Comparison of ENCODE assay signal across 11 cellular contexts in the genomic region with DNA sequence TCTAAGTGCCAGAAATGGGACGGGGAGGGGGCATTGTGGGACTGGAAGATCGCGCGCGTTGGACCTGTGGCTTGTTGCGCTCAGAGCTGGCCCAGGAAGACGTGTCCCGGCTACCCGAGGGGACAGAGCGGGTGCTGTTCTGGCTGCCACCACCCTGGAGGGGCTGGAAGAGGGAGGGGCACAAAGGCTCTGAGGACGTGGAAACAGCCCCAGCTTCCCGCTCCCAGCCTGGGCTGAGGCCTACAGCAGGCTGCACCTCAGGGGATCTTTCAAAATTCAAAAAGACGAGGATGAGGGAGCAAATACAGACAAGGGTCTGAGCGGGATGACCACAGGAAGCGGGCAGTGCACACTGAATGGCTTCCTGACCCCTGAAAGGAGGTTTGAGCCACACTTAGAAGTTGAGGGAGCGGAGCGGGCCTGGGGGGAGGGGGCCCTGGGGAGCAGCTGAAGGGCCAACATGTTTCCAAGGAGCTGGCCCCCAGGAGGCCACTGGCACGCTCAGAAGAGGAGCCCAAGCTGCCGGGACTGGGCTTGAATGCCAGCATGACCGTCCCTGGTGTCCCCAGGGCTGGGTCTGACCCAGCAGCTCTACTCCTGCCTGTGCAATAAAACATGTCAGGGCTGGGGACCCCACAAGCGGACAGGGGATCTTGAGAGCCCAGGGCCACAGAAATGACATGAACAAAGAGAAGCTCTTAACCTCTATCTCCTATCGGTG. TPM values are rescaled to one million over a fixed set of nuclear protein-coding genes. Genes with fewer than 3 reads are reported as not detected.
DNase-seq lines count a peak whose midpoint lies in the region; ATAC-seq and TF ChIP-seq lines count a peak whose summit lies in the region.
"Had no signal": no experiment of that assay in that cellular context is flagged by ENCODE, and none has a peak within 500 bp of the region (broad histone marks: within the 10 kb centered on the region; RNA-seq: fewer than 3 reads in every experiment).

No MANE protein-coding gene starts in this region.

- H3K4me3 Mint-ChIP-seq in brain (peak overlapping the region in 3 of 5 experiments; percentile 3 to 49 (median 49)), type B pancreatic cell (peak overlapping the region; percentile 68)

- intact Hi-C loops in heart right ventricle (cut with DNase I): no loop called here
- intact Hi-C loops in left ventricle myocardium superior (cut with micrococcal nuclease): no loop called here

- H3K36me3 Mint-ChIP-seq in brain (no peaks in the 10 kb centered on the region), type B pancreatic cell (peaks cover 5% of the 10 kb centered on the region)

- H3K9me3 Mint-ChIP-seq in brain: peaks cover 0 to 4% (median 0%) of the 10 kb centered on the region in 5 experiments
- no peaks in the 10 kb centered on the region for H3K9me3 Mint-ChIP-seq in type B pancreatic cell

- DNase-seq in heart right ventricle: no peak
- no peak for DNase-seq in left ventricle myocardium superior
- DNase-seq in type B pancreatic cell (ENCODE audit: extremely low spot score, unreplicated experiment): no peak
- no peak for DNase-seq in activated effector memory CD4-positive, alpha-beta T cell treated with Interleukin-2 at 50 U/mL for 16 hours
- no peak for DNase-seq in DMS114 treated with DMSO at 0.1 percent for 48 hours (lab: John Stamatoyannopoulos, UW; ENCODE audit: unreplicated experiment)
- DNase-seq: NCI-H1105 treated with DMSO at 0.1 percent for 48 hours had no signal

- H3K27me3 Mint-ChIP-seq in brain (peaks cover 56% of the 10 kb centered on the region), type B pancreatic cell (peaks cover 40% of the 10 kb centered on the region)

- peaks cover 0 to 40% (median 23%) of the 10 kb centered on the region in 7 donors for H3K27me3 ChIP-seq in heart right ventricle
- H3K27me3 ChIP-seq: adrenal gland had no signal

- H3K9me3 ChIP-seq in heart right ventricle: no peaks in the 10 kb centered on the region
- H3K9me3 ChIP-seq in mesodermal cell (ENCODE audit: control insufficient read depth, low read length): no peaks in the 10 kb centered on the region
- H3K9me3 ChIP-seq: adrenal gland had no signal

- H3K4me1 ChIP-seq in heart right ventricle: peaks cover 0 to 21% (median 10%) of the 10 kb centered on the region in 9 donors
- H3K4me1 ChIP-seq in mesodermal cell (ENCODE audit: control insufficient read depth, insufficient read depth, low read length, poor library complexity, severe bottlenecking): no peaks in the 10 kb centered on the region

- H3K4me3 ChIP-seq in heart right ventricle (peak overlapping the region; percentile 35 to 71 (median 60)), mesodermal cell (ENCODE audit: extremely low read depth, insufficient read depth, low read length, poor library complexity, severe bottlenecking) (peak overlapping the region; percentile 20)

- ATAC-seq in heart right ventricle (peak in 2 of 8 donors; percentile 16 to 18), left ventricle myocardium superior (no peak), GM19035 (IDR thresholded peaks at IDR 0.05; ENCODE audit: unreplicated experiment) (no peak)

- no peak overlapping the region for H3K27ac ChIP-seq in heart right ventricle
- no peak overlapping the region for H3K27ac ChIP-seq in mesodermal cell (ENCODE audit: low read depth, low read length, severe bottlenecking)
- H3K27ac ChIP-seq: adrenal gland, C4-2B had no signal

- H3K27ac Mint-ChIP-seq in brain (no peak overlapping the region), type B pancreatic cell (no peak overlapping the region)

- no peaks in the 10 kb centered on the region for H3K4me1 Mint-ChIP-seq in brain
- peaks cover 4% of the 10 kb centered on the region for H3K4me1 Mint-ChIP-seq in type B pancreatic cell (ENCODE audit: unreplicated experiment)

- H3K36me3 ChIP-seq in heart right ventricle (no peaks in the 10 kb centered on the region), mesodermal cell (ENCODE audit: control insufficient read depth, insufficient read depth, low read length) (no peaks in the 10 kb centered on the region)
- H3K36me3 ChIP-seq: adrenal gland had no signal

- 65 to 72% methylated on average over 20 to 22 of the region's 22 CpGs for WGBS in heart right ventricle, 2 donors
- WGBS in mesodermal cell (ENCODE audit: insufficient coverage in 2 of 2), 2 experiments: 89 to 91% methylated on average over 17 to 22 of the region's 22 CpGs

- no peak for TF ChIP-seq CTCF in heart right ventricle (IDR thresholded peaks at IDR 0.05)
- no peak for TF ChIP-seq CTCF in brain (conservative IDR thresholded peaks at IDR 0.05)
- TF ChIP-seq CTCF in type B pancreatic cell (conservative IDR thresholded peaks at IDR 0.05): no peak

RNA-seq across cellular contexts. Expression of gene OXT, which starts 1.3 kb away (rescaled TPM):
- 1 to 10 TPM in 1 of 10 donors, under 1 TPM in 2, not detected in 7; 0.56 to 1.3 (median 0.59) TPM for total RNA-seq in heart right ventricle
- polyA plus RNA-seq in heart right ventricle: under 1 TPM in 1 of 2 donors, not detected in 1; 0.35 TPM
- not detected for total RNA-seq in left ventricle myocardium superior
- not detected for polyA plus RNA-seq in brain (ENCODE audit: insufficient read depth, low read depth, low replicate concordance)
- polyA plus RNA-seq in mesodermal cell (2013, experiment 1 of 2): 0.96 TPM
- polyA plus RNA-seq in mesodermal cell (2013, experiment 2 of 2): not detected
- 1.2 TPM in 1 of 2 replicates, not detected in the other for total RNA-seq in type B pancreatic cell (ENCODE audit: low replicate concordance)

RNA-seq across cellular contexts. Expression of gene AVP, which starts 11.8 kb away (rescaled TPM):
- total RNA-seq in heart right ventricle (not detected), left ventricle myocardium superior (not detected), type B pancreatic cell (ENCODE audit: low replicate concordance) (not detected in 2 replicates)
- polyA plus RNA-seq in heart right ventricle (not detected), brain (ENCODE audit: insufficient read depth, low read depth, low replicate concordance) (1,079 TPM)
- not detected for polyA plus RNA-seq in mesodermal cell (2013, experiment 1 of 2)
- polyA plus RNA-seq in mesodermal cell (2013, experiment 2 of 2): not detected

RNA-seq across cellular contexts. Expression of gene MRPS26, which starts 26.8 kb away (rescaled TPM):
- total RNA-seq in heart right ventricle (10 to 100 TPM; 39.1 to 60.8 (median 51.5) TPM), left ventricle myocardium superior (57.5 TPM), type B pancreatic cell (ENCODE audit: low replicate concordance) (59.0 and 67.3 TPM in 2 replicates)
- polyA plus RNA-seq in heart right ventricle (100 to 1,000 TPM; 115 to 119 TPM), brain (ENCODE audit: insufficient read depth, low read depth, low replicate concordance) (107 TPM)
- 51.1 TPM for polyA plus RNA-seq in mesodermal cell (2013, experiment 1 of 2)
- 44.8 TPM for polyA plus RNA-seq in mesodermal cell (2013, experiment 2 of 2)

RNA-seq across cellular contexts. Expression of gene GNRH2, which starts 29.3 kb away (rescaled TPM):
- under 1 TPM in 1 of 10 donors, not detected in 9; 0.47 TPM for total RNA-seq in heart right ventricle
- not detected for polyA plus RNA-seq in heart right ventricle
- total RNA-seq in left ventricle myocardium superior: not detected
- 1.7 TPM for polyA plus RNA-seq in brain (ENCODE audit: insufficient read depth, low read depth, low replicate concordance)
- polyA plus RNA-seq in mesodermal cell (2013, experiment 1 of 2): not detected
- polyA plus RNA-seq in mesodermal cell (2013, experiment 2 of 2): not detected
- 0.99 and 2.3 TPM in 2 replicates for total RNA-seq in type B pancreatic cell (ENCODE audit: low replicate concordance)
